ENCODE assay signal across 14 cellular contexts in the genomic region with DNA sequence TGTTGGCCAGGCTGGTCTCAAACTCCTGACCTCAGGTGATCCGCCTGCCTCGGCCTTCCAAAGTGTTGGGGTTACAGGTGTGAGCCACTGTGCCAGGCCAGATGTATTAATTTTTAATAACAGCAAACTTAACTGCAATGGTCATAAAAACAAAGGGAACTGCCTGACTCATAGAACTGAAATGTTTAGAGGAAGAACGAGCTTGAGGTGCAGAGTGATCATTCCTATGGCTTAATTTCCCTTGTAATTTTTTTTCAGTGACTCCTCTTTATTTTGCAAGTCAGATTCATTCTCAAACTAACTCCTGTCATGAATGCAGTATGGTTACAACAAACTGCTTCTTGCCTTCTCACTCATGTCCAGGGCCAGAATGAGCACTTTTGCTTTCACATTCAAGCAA.
A peak's percentile ranks its signal among the peaks of the same experiment; 100 is the strongest.
DNase-seq lines count a peak whose midpoint lies in the region; ATAC-seq and TF ChIP-seq lines count a peak whose summit lies in the region.
"Had no signal": no experiment of that assay in that cellular context is flagged by ENCODE, and none has a peak within 500 bp of the region (broad histone marks: within the 10 kb centered on the region; RNA-seq: fewer than 3 reads in every experiment).

No MANE protein-coding gene starts in this region.

- H3K4me1 ChIP-seq in foreskin keratinocyte (no peaks in the 10 kb centered on the region), neural progenitor cell (peaks cover 3% of the 10 kb centered on the region)
- H3K4me1 ChIP-seq: A549, BE2C had no signal

- ATAC-seq in foreskin keratinocyte = no peak
- no peak for ATAC-seq in natural killer cell treated with Interleukin-12 subunit alpha and Interleukin-12 subunit beta and Interleukin-15 and Interleukin-18, amount 100 ng/mL, for 72 hours
- ATAC-seq: A549 had no signal

- H3K36me3 ChIP-seq in neural progenitor cell = no peaks in the 10 kb centered on the region
- H3K36me3 ChIP-seq: BE2C had no signal

- H3K9me3 Mint-ChIP-seq in brain (peaks cover 4 to 12% (median 6%) of the 10 kb centered on the region in 5 experiments), neural progenitor cell (peaks cover 6% of the 10 kb centered on the region)
- peaks cover 10% of the 10 kb centered on the region for H3K9me3 Mint-ChIP-seq in natural killer cell treated with Interleukin-12 subunit alpha and Interleukin-12 subunit beta and Interleukin-15 and Interleukin-18, amount 100 ng/mL, for 72 hours

- H3K9ac ChIP-seq in neural progenitor cell = no peak overlapping the region

- H3K4me1 Mint-ChIP-seq in brain (peaks cover 21% of the 10 kb centered on the region), neural progenitor cell (peaks cover 21% of the 10 kb centered on the region)
- no peaks in the 10 kb centered on the region for H3K4me1 Mint-ChIP-seq in natural killer cell treated with Interleukin-12 subunit alpha and Interleukin-12 subunit beta and Interleukin-15 and Interleukin-18, amount 100 ng/mL, for 72 hours (ENCODE audit: low read depth in 2 of 2)
- H3K4me1 Mint-ChIP-seq: CD4-positive, alpha-beta memory T cell had no signal

- H3K4me2 ChIP-seq in neural progenitor cell = no peak overlapping the region
- H3K4me2 ChIP-seq: A549 had no signal

- peaks cover 5% of the 10 kb centered on the region for H3K27me3 Mint-ChIP-seq in brain
- H3K27me3 Mint-ChIP-seq in neural progenitor cell (ENCODE audit: insufficient read depth, low read depth) = no peaks in the 10 kb centered on the region
- H3K27me3 Mint-ChIP-seq in natural killer cell treated with Interleukin-12 subunit alpha and Interleukin-12 subunit beta and Interleukin-15 and Interleukin-18, amount 100 ng/mL, for 72 hours = peaks cover 0 to 3% of the 10 kb centered on the region in 2 donors

- no peaks in the 10 kb centered on the region for H4K20me1 ChIP-seq in neural progenitor cell (ENCODE audit: low read depth)

- H3K4me3 Mint-ChIP-seq in brain (peak overlapping the region in 2 of 5 experiments; percentile 20 to 40), neural progenitor cell (no peak overlapping the region)
- H3K4me3 Mint-ChIP-seq in natural killer cell treated with Interleukin-12 subunit alpha and Interleukin-12 subunit beta and Interleukin-15 and Interleukin-18, amount 100 ng/mL, for 72 hours = no peak overlapping the region
- H3K4me3 Mint-ChIP-seq: CD4-positive, alpha-beta memory T cell had no signal

- TF ChIP-seq CTCF in brain (conservative IDR thresholded peaks at IDR 0.05) = no peak
- TF ChIP-seq CTCF in foreskin keratinocyte (conservative IDR thresholded peaks at IDR 0.05) = no peak
- no peak for TF ChIP-seq CTCF in neural progenitor cell (IDR thresholded peaks at IDR 0.05)

- no peak overlapping the region for H2AFZ ChIP-seq in neural progenitor cell (replicated peaks)

- no peaks in the 10 kb centered on the region for H3F3A ChIP-seq in neural progenitor cell (ENCODE audit: low read depth)

- no peaks in the 10 kb centered on the region for H3K27me3 ChIP-seq in foreskin keratinocyte
- no peaks in the 10 kb centered on the region for H3K27me3 ChIP-seq in neural progenitor cell
- H3K27me3 ChIP-seq: BE2C had no signal

- DNase-seq in foreskin keratinocyte = peak; percentile 3 to 27
- DNase-seq in neural progenitor cell (ENCODE audit: low spot score) = no peak
- no peak for DNase-seq in natural killer cell treated with Interleukin-12 subunit alpha and Interleukin-12 subunit beta and Interleukin-15 and Interleukin-18, amount 100 ng/mL, for 72 hours (ENCODE audit: low spot score)
- DNase-seq in NCI-H146 treated with DMSO at 0.1 percent for 48 hours (lab: John Stamatoyannopoulos, UW; ENCODE audit: unreplicated experiment) = no peak
- DNase-seq in putamen (ENCODE audit: low spot score) = no peak
- DNase-seq: BE2C; CD4-positive, alpha-beta memory T cell; DND-41; GDM1; H7; IMR-90 had no signal

- H3K36me3 Mint-ChIP-seq in brain (no peaks in the 10 kb centered on the region), neural progenitor cell (no peaks in the 10 kb centered on the region)
- no peaks in the 10 kb centered on the region for H3K36me3 Mint-ChIP-seq in natural killer cell treated with Interleukin-12 subunit alpha and Interleukin-12 subunit beta and Interleukin-15 and Interleukin-18, amount 100 ng/mL, for 72 hours
- H3K36me3 Mint-ChIP-seq: CD4-positive, alpha-beta memory T cell had no signal

- no peak overlapping the region for H3K27ac ChIP-seq in foreskin keratinocyte
- no peak overlapping the region for H3K27ac ChIP-seq in neural progenitor cell
- H3K27ac ChIP-seq: A549, C4-2B had no signal

- H3K9me3 ChIP-seq in neural progenitor cell (ENCODE audit: low read depth) = no peaks in the 10 kb centered on the region
- H3K9me3 ChIP-seq: A549, BE2C had no signal

- no peaks in the 10 kb centered on the region for H3K79me2 ChIP-seq in neural progenitor cell (ENCODE audit: low read depth)

- no peak overlapping the region for H3K4me3 ChIP-seq in neural progenitor cell
- H3K4me3 ChIP-seq: A549 had no signal

- H3K27ac Mint-ChIP-seq in brain = peak overlapping the region; percentile 9 to 88 (median 77)
- H3K27ac Mint-ChIP-seq in neural progenitor cell = peak overlapping the region; percentile 15
- no peak overlapping the region for H3K27ac Mint-ChIP-seq in natural killer cell treated with Interleukin-12 subunit alpha and Interleukin-12 subunit beta and Interleukin-15 and Interleukin-18, amount 100 ng/mL, for 72 hours
- H3K27ac Mint-ChIP-seq: CD4-positive, alpha-beta memory T cell had no signal

Comparison
In these comparisons a context has a peak if more than half of its experiments do, and no peak if none do; other contexts are left out.
1. H3K27ac Mint-ChIP-seq: peak in brain (5 of 5) and neural progenitor cell (single experiment); none in natural killer cell treated with Interleukin-12 subunit alpha and Interleukin-12 subunit beta and Interleukin-15 and Interleukin-18, amount 100 ng/mL, for 72 hours (0 of 2).
2. DNase-seq: peak in foreskin keratinocyte (2 of 2); none in neural progenitor cell (single experiment), natural killer cell treated with Interleukin-12 subunit alpha and Interleukin-12 subunit beta and Interleukin-15 and Interleukin-18, amount 100 ng/mL, for 72 hours (single experiment), NCI-H146 treated with DMSO at 0.1 percent for 48 hours (single experiment) and putamen (single experiment).